In the genomic region with DNA sequence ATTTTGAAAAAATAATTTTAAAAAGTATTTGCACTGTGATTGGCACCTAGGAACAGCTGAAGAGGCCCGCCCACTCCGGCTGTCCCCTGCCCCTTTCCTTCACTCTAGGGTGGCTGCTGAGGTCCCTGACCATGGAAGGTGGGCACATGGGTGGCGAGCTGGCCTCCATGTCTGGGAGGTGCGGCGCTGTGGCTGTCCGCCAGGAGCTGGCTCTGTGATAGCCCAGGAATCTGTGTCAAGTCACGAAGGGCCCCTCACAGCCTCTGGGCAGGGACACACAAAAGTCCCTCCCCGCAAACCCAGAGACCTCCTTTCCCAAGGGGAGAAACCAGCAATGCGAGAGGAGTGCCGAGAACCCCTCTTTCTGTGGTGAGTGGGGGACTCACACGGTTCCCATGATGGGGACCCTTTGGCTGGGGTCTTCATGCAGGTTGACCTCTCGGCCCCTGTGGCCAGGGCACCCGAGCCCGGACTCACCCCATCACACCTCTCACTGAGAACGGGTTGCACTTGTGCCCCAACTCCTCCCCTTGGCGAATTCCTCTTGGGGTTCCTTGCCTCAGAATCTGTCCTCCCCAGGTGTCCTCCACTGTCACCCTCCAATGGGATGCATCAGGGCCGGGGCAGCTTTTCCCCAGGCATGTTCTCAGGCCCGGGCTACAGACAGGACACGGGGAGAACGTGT, we compare ENCODE assay signal across 26 cellular contexts.
"Had no signal": no experiment of that assay in that cellular context is flagged by ENCODE, and none has a peak within 500 bp of the region (broad histone marks: within the 10 kb centered on the region; RNA-seq: fewer than 3 reads in every experiment).

No MANE protein-coding gene starts in this region.

- H3K36me3 Mint-ChIP-seq: naive thymus-derived CD8-positive, alpha-beta T cell had no signal

- FAIRE-seq: pancreas had no signal

- H3K36me3 ChIP-seq: colonic mucosa, gastrocnemius medialis, heart left ventricle, left lung, pancreas, stomach, thyroid gland had no signal

- H3K4me2 ChIP-seq: hepatocyte, smooth muscle cell had no signal

- H3K27me3 Mint-ChIP-seq: naive thymus-derived CD8-positive, alpha-beta T cell had no signal

- H3K27me3 ChIP-seq: colonic mucosa, gastrocnemius medialis, heart left ventricle, hepatocyte, left lung, pancreas, stomach, thyroid gland had no signal

- DNase-seq: colonic mucosa; effector CD8-positive, alpha-beta T cell; endodermal cell; gastrocnemius medialis; left cardiac atrium; mammary epithelial cell; naive thymus-derived CD8-positive, alpha-beta T cell; nephron progenitor cell; occipital lobe; stimulated activated CD4-positive, alpha-beta T cell treated with anti-CD3 and anti-CD28 coated beads, Interleukin-2, amount 100 ng/mL, for 24 hours; stimulated activated CD4-positive, alpha-beta T cell treated with anti-CD3 and anti-CD28 coated beads, Interleukin-4, amount 100 ng/mL, for 24 hours; stimulated activated naive CD4-positive, alpha-beta T cell treated with Interleukin-2 at 50 U/mL for 16 hours; stomach; thyroid gland; trophoblast cell had no signal

- H3K4me1 Mint-ChIP-seq: stimulated activated effector memory CD8-positive, alpha-beta T cell treated with anti-CD3 and anti-CD28 coated beads, Interleukin-12 subunit alpha, Interleukin-12 subunit beta, amount 100 ng/mL, for 72 hours had no signal

- H3K9me3 Mint-ChIP-seq: dendritic cell treated with granulocyte-macrophage colony-stimulating factor and Interleukin-4, amounts not matched to agents 40 ng/mL and 50 ng/mL, for 4 days; endodermal cell; naive thymus-derived CD8-positive, alpha-beta T cell; nephron progenitor cell; stimulated activated effector memory CD8-positive, alpha-beta T cell treated with anti-CD3 and anti-CD28 coated beads, Interleukin-12 subunit alpha, Interleukin-12 subunit beta, amount 100 ng/mL, for 72 hours had no signal

- H3K4me3 Mint-ChIP-seq: dendritic cell treated with granulocyte-macrophage colony-stimulating factor and Interleukin-4, amounts not matched to agents 40 ng/mL and 50 ng/mL, for 4 days; endodermal cell; naive thymus-derived CD8-positive, alpha-beta T cell; nephron progenitor cell; stimulated activated effector memory CD8-positive, alpha-beta T cell treated with anti-CD3 and anti-CD28 coated beads, Interleukin-12 subunit alpha, Interleukin-12 subunit beta, amount 100 ng/mL, for 72 hours had no signal

- ATAC-seq: esophagus mucosa; gastrocnemius medialis; heart left ventricle; left cardiac atrium; left lung; naive thymus-derived CD8-positive, alpha-beta T cell; pancreas; sciatic nerve; stimulated activated effector memory CD8-positive, alpha-beta T cell treated with anti-CD3 and anti-CD28 coated beads, Interleukin-12 subunit alpha, Interleukin-12 subunit beta, amount 100 ng/mL, for 72 hours had no signal

- H3K4me1 ChIP-seq: colonic mucosa, gastrocnemius medialis, heart left ventricle, left lung, pancreas, stomach, thyroid gland had no signal

- H3K9me3 ChIP-seq: colonic mucosa, gastrocnemius medialis, heart left ventricle, left lung, pancreas, stomach, thyroid gland had no signal

- H3K79me2 ChIP-seq: hepatocyte had no signal

- H3K27ac ChIP-seq: colonic mucosa, epithelial cell of prostate, gastrocnemius medialis, heart left ventricle, hepatocyte, left lung, pancreas, stomach, thyroid gland had no signal

- H3K27ac Mint-ChIP-seq: dendritic cell treated with granulocyte-macrophage colony-stimulating factor and Interleukin-4, amounts not matched to agents 40 ng/mL and 50 ng/mL, for 4 days; endodermal cell; naive thymus-derived CD8-positive, alpha-beta T cell; progenitor cell of endocrine pancreas; stimulated activated effector memory CD8-positive, alpha-beta T cell treated with anti-CD3 and anti-CD28 coated beads, Interleukin-12 subunit alpha, Interleukin-12 subunit beta, amount 100 ng/mL, for 72 hours had no signal

- H2AFZ ChIP-seq: hepatocyte had no signal

- H3K4me3 ChIP-seq: colonic mucosa, gastrocnemius medialis, heart left ventricle, hepatocyte, left lung, pancreas, smooth muscle cell, stomach, thyroid gland had no signal
